In the genomic region with DNA sequence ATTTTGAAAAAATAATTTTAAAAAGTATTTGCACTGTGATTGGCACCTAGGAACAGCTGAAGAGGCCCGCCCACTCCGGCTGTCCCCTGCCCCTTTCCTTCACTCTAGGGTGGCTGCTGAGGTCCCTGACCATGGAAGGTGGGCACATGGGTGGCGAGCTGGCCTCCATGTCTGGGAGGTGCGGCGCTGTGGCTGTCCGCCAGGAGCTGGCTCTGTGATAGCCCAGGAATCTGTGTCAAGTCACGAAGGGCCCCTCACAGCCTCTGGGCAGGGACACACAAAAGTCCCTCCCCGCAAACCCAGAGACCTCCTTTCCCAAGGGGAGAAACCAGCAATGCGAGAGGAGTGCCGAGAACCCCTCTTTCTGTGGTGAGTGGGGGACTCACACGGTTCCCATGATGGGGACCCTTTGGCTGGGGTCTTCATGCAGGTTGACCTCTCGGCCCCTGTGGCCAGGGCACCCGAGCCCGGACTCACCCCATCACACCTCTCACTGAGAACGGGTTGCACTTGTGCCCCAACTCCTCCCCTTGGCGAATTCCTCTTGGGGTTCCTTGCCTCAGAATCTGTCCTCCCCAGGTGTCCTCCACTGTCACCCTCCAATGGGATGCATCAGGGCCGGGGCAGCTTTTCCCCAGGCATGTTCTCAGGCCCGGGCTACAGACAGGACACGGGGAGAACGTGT, we compare ENCODE assay signal across 25 cellular contexts.
"Had no signal": no experiment of that assay in that cellular context is flagged by ENCODE, and none has a peak within 500 bp of the region (broad histone marks: within the 10 kb centered on the region; RNA-seq: fewer than 3 reads in every experiment).

No MANE protein-coding gene starts in this region.

- H3K27ac Mint-ChIP-seq: effector memory CD8-positive, alpha-beta T cell; immature natural killer cell; memory B cell; mesothelial cell of epicardium; natural killer cell treated with Interleukin-12 subunit alpha and Interleukin-12 subunit beta and Interleukin-15 and Interleukin-18, amount 100 ng/mL, for 72 hours; stimulated activated naive B cell treated with anti-CD40 and anti-IgM and Interleukin-4, amounts not matched to agents 10 μg/mL and 1 μg/mL and 100 μg/mL, for 72 hours; stimulated activated naive CD8-positive, alpha-beta T cell treated with anti-CD3 and anti-CD28 coated beads, Interleukin-15, Interleukin-2, amounts not matched to agents 100 ng/mL and 50 ng/mL, for 24 hours had no signal

- H3K9me3 Mint-ChIP-seq: effector memory CD8-positive, alpha-beta T cell; immature natural killer cell; memory B cell; mesothelial cell of epicardium; naive B cell; natural killer cell treated with Interleukin-12 subunit alpha and Interleukin-12 subunit beta and Interleukin-15 and Interleukin-18, amount 100 ng/mL, for 72 hours; neural crest cell; stimulated activated naive B cell treated with anti-CD40 and anti-IgM and Interleukin-4, amounts not matched to agents 10 μg/mL and 1 μg/mL and 100 μg/mL, for 72 hours; stimulated activated naive CD8-positive, alpha-beta T cell treated with anti-CD3 and anti-CD28 coated beads, Interleukin-15, Interleukin-2, amounts not matched to agents 100 ng/mL and 50 ng/mL, for 24 hours had no signal

- H3K9me3 ChIP-seq: esophagus squamous epithelium, mucosa of descending colon, psoas muscle, thoracic aorta, tibial nerve, upper lobe of left lung, uterus had no signal

- H3K4me1 ChIP-seq: esophagus squamous epithelium, psoas muscle, upper lobe of left lung, uterus had no signal

- ATAC-seq: effector memory CD8-positive, alpha-beta T cell; left ventricle myocardium superior; mucosa of descending colon; natural killer cell treated with Interleukin-12 subunit alpha and Interleukin-12 subunit beta and Interleukin-15 and Interleukin-18, amount 100 ng/mL, for 72 hours; psoas muscle; stimulated activated naive B cell treated with anti-CD40 and anti-IgM and Interleukin-4, amounts not matched to agents 10 μg/mL and 1 μg/mL and 100 μg/mL, for 72 hours had no signal

- H3K36me3 Mint-ChIP-seq: immature natural killer cell; memory B cell; mesothelial cell of epicardium; naive B cell; natural killer cell treated with Interleukin-12 subunit alpha and Interleukin-12 subunit beta and Interleukin-15 and Interleukin-18, amount 100 ng/mL, for 72 hours; stimulated activated naive B cell treated with anti-CD40 and anti-IgM and Interleukin-4, amounts not matched to agents 10 μg/mL and 1 μg/mL and 100 μg/mL, for 72 hours had no signal

- H3K4me3 Mint-ChIP-seq: effector memory CD8-positive, alpha-beta T cell; immature natural killer cell; memory B cell; mesothelial cell of epicardium; naive B cell; natural killer cell treated with Interleukin-12 subunit alpha and Interleukin-12 subunit beta and Interleukin-15 and Interleukin-18, amount 100 ng/mL, for 72 hours; neural crest cell; stimulated activated naive B cell treated with anti-CD40 and anti-IgM and Interleukin-4, amounts not matched to agents 10 μg/mL and 1 μg/mL and 100 μg/mL, for 72 hours; stimulated activated naive CD8-positive, alpha-beta T cell treated with anti-CD3 and anti-CD28 coated beads, Interleukin-15, Interleukin-2, amounts not matched to agents 100 ng/mL and 50 ng/mL, for 24 hours had no signal

- DNase-seq: cortex of kidney; effector memory CD8-positive, alpha-beta T cell; erythroblast; esophagus squamous epithelium; foreskin melanocyte; hypothalamus; immature natural killer cell; left ventricle myocardium superior; naive B cell; stimulated activated CD4-positive, alpha-beta T cell treated with anti-CD3 and anti-CD28 coated beads, Interleukin-15, amount 100 ng/mL, for 24 hours; stimulated activated CD4-positive, alpha-beta T cell treated with anti-CD3 and anti-CD28 coated beads, Interleukin-2, amount 100 ng/mL, for 48 hours; stimulated activated naive B cell treated with anti-CD40 and anti-IgM and Interleukin-4, amounts not matched to agents 10 μg/mL and 1 μg/mL and 100 μg/mL, for 72 hours; upper lobe of left lung; uterus had no signal

- H3K27me3 ChIP-seq: esophagus squamous epithelium, tibial nerve, upper lobe of left lung, uterus had no signal

- H3K36me3 ChIP-seq: esophagus squamous epithelium, thoracic aorta, tibial nerve, upper lobe of left lung, uterus had no signal

- H3K27ac ChIP-seq: esophagus squamous epithelium, psoas muscle, skin epidermis, thoracic aorta, tibial nerve, upper lobe of left lung, uterus had no signal

- H3K27me3 Mint-ChIP-seq: effector memory CD8-positive, alpha-beta T cell; memory B cell; naive B cell; natural killer cell treated with Interleukin-12 subunit alpha and Interleukin-12 subunit beta and Interleukin-15 and Interleukin-18, amount 100 ng/mL, for 72 hours; stimulated activated naive B cell treated with anti-CD40 and anti-IgM and Interleukin-4, amounts not matched to agents 10 μg/mL and 1 μg/mL and 100 μg/mL, for 72 hours; stimulated activated naive CD8-positive, alpha-beta T cell treated with anti-CD3 and anti-CD28 coated beads, Interleukin-15, Interleukin-2, amounts not matched to agents 100 ng/mL and 50 ng/mL, for 24 hours had no signal

- H3K4me1 Mint-ChIP-seq: immature natural killer cell, memory B cell had no signal

- H3K4me3 ChIP-seq: esophagus squamous epithelium, lung, mucosa of descending colon, psoas muscle, skin epidermis, thoracic aorta, tibial nerve, upper lobe of left lung, uterus had no signal
